17 cellular contexts compared by ENCODE assay signal in genomic region chr17:2410951-2411350, GRCh38. TPM values are rescaled to one million over a fixed set of nuclear protein-coding genes. Genes with fewer than 3 reads are reported as not detected.
DNase-seq lines count a peak whose midpoint lies in the region; ATAC-seq and TF ChIP-seq lines count a peak whose summit lies in the region.
"Had no signal": no experiment of that assay in that cellular context is flagged by ENCODE, and none has a peak within 500 bp of the region (broad histone marks: within the 10 kb centered on the region; RNA-seq: fewer than 3 reads in every experiment).

No MANE protein-coding gene starts in this region.

- no peak overlapping the region for H3K27ac ChIP-seq in mesenchymal stem cell (ENCODE audit: low read length, poor library complexity, severe bottlenecking)
- H3K27ac ChIP-seq in sigmoid colon, result no peak overlapping the region
- H3K27ac ChIP-seq: C4-2B had no signal

- TF ChIP-seq EP300 in sigmoid colon (IDR thresholded peaks at IDR 0.05), result no peak

- H3K27ac Mint-ChIP-seq in HFFc6 (no peak overlapping the region; the same call in 1 of the 2 replicates), brain (peak overlapping the region; percentile 11 to 38 (median 19))
- H3K27ac Mint-ChIP-seq: IgD-negative memory B cell had no signal

- H3K4me3 ChIP-seq in mesenchymal stem cell (ENCODE audit: insufficient read depth in 1 of 2, low read depth in 1 of 2, low read length in 2 of 2) (no peak overlapping the region), sigmoid colon (no peak overlapping the region)
- H3K4me3 ChIP-seq: HAP-1 had no signal

- TF ChIP-seq POLR2A in sigmoid colon (IDR thresholded peaks at IDR 0.05), result no peak

- H3K9me3 Mint-ChIP-seq in HFFc6 (no peaks in the 10 kb centered on the region), brain (no peaks in the 10 kb centered on the region)
- H3K9me3 Mint-ChIP-seq: IgD-negative memory B cell had no signal

- H2BK12ac ChIP-seq in mesenchymal stem cell (ENCODE audit: low read length in 2 of 2), result no peak overlapping the region

- DNase-seq in HFFc6, result no peak
- no peak for DNase-seq in mesenchymal stem cell
- peak; percentile 55 for DNase-seq in sigmoid colon
- no peak for DNase-seq in ecto neural progenitor cell (ENCODE audit: low spot score)
- DNase-seq in SHP77 treated with DMSO at 0.1 percent for 48 hours (lab: John Stamatoyannopoulos, UW), result no peak
- DNase-seq in NCI-H2227 treated with DMSO at 0.1 percent for 48 hours (lab: John Stamatoyannopoulos, UW), result no peak
- DNase-seq: EL, Kasumi-1, NCI-H187 treated with DMSO at 0.1 percent for 48 hours, NCI-H446, NCI-H69, OCI-M1 had no signal

- H3K4ac ChIP-seq in mesenchymal stem cell (ENCODE audit: low read depth in 1 of 2, low read length in 2 of 2), result peak overlapping the region in 1 of 2 experiments; percentile 79

- ATAC-seq in GM21529 (IDR thresholded peaks at IDR 0.05; ENCODE audit: unreplicated experiment), result no peak

- no peak overlapping the region for H3K9ac ChIP-seq in mesenchymal stem cell (ENCODE audit: low read length)

- H3K79me1 ChIP-seq in mesenchymal stem cell (replicated peaks; ENCODE audit: low read length, poor library complexity, severe bottlenecking), result peaks cover 19% of the 10 kb centered on the region

- no peak overlapping the region for H4K8ac ChIP-seq in mesenchymal stem cell (ENCODE audit: low read length)

- H3K23ac ChIP-seq in mesenchymal stem cell (ENCODE audit: low read length in 2 of 2), result no peak overlapping the region

- H3K9me3 ChIP-seq in mesenchymal stem cell (ENCODE audit: control insufficient read depth, low read length) (no peaks in the 10 kb centered on the region), sigmoid colon (no peaks in the 10 kb centered on the region)
- H3K9me3 ChIP-seq: HAP-1 had no signal

- H2AK5ac ChIP-seq in mesenchymal stem cell (ENCODE audit: low read length, severe bottlenecking), result peak overlapping the region; percentile 40

- no peak overlapping the region for H4K91ac ChIP-seq in mesenchymal stem cell (ENCODE audit: low read length)

- H2BK120ac ChIP-seq in mesenchymal stem cell (ENCODE audit: low read depth, low read length), result no peak overlapping the region

- H2BK5ac ChIP-seq in mesenchymal stem cell (ENCODE audit: low read depth, low read length, poor library complexity, severe bottlenecking), result no peak overlapping the region

- peaks cover 3% of the 10 kb centered on the region; the same call in 1 of the 2 replicates for H3K27me3 Mint-ChIP-seq in HFFc6 (ENCODE audit: insufficient read depth)
- H3K27me3 Mint-ChIP-seq in brain, result no peaks in the 10 kb centered on the region
- H3K27me3 Mint-ChIP-seq: IgD-negative memory B cell had no signal

- TF ChIP-seq CTCF in HFFc6 (IDR thresholded peaks at IDR 0.05) (peak; percentile 26; the same call in 1 of the 2 replicates), brain (conservative IDR thresholded peaks at IDR 0.05) (no peak), sigmoid colon (IDR thresholded peaks at IDR 0.05) (no peak)

- H3K4me1 ChIP-seq in mesenchymal stem cell (ENCODE audit: control insufficient read depth, insufficient read depth, low read depth, low read length), result peaks cover 19% of the 10 kb centered on the region
- peaks cover 0 to 27% (median 17%) of the 10 kb centered on the region in 4 donors for H3K4me1 ChIP-seq in sigmoid colon
- H3K4me1 ChIP-seq: HAP-1 had no signal

- peak overlapping the region; percentile 65 for H2BK15ac ChIP-seq in mesenchymal stem cell (ENCODE audit: low read depth, poor library complexity, severe bottlenecking)

- intact Hi-C loops in sigmoid colon (cut with DNase I), result loop anchor here (10.0 kb wide), 3 partner anchors 46 to 184 kb away; partner anchors contain the start of genes PAFAH1B1, SGSM2 and TSR1

- H3K4me1 Mint-ChIP-seq in HFFc6 (ENCODE audit: low read depth) (peaks cover 20% of the 10 kb centered on the region), brain (peaks cover 23% of the 10 kb centered on the region)

- no peak overlapping the region for H3K14ac ChIP-seq in mesenchymal stem cell (ENCODE audit: low read length in 2 of 2)

- H3K36me3 ChIP-seq in mesenchymal stem cell (ENCODE audit: control insufficient read depth in 1 of 2, insufficient read depth in 2 of 2, low read depth in 1 of 2, low read length in 2 of 2) (peaks cover 23 to 24% of the 10 kb centered on the region in 2 experiments), sigmoid colon (peaks cover 0 to 17% (median 0%) of the 10 kb centered on the region in 4 donors)

- H3K4me3 Mint-ChIP-seq in HFFc6 (no peak overlapping the region), brain (no peak overlapping the region)
- H3K4me3 Mint-ChIP-seq: IgD-negative memory B cell had no signal

- H3K36me3 Mint-ChIP-seq in HFFc6 (ENCODE audit: low read depth) (peaks cover 7% of the 10 kb centered on the region; the same call in 1 of the 2 replicates), brain (peaks cover 9% of the 10 kb centered on the region)
- H3K36me3 Mint-ChIP-seq: IgD-negative memory B cell had no signal

- H3K27me3 ChIP-seq in mesenchymal stem cell (ENCODE audit: control insufficient read depth in 1 of 2, insufficient read depth in 1 of 2, low read length in 2 of 2) (no peaks in the 10 kb centered on the region), sigmoid colon (no peaks in the 10 kb centered on the region)

- H2AFZ ChIP-seq in mesenchymal stem cell (ENCODE audit: low read depth, low read length), result no peak overlapping the region

- H3K18ac ChIP-seq in mesenchymal stem cell (ENCODE audit: low read depth in 1 of 2, low read length in 2 of 2), result no peak overlapping the region

- WGBS in mesenchymal stem cell, result 97% methylated on average over 7 of the region's 7 CpGs
- 95% methylated on average over 7 of the region's 7 CpGs for WGBS in sigmoid colon, 2 donors

- no peak overlapping the region for H3K4me2 ChIP-seq in mesenchymal stem cell (ENCODE audit: low read length, poor library complexity, severe bottlenecking)

RNA-seq across cellular contexts. Expression of gene MNT, which starts 10.1 kb away (rescaled TPM):
- total RNA-seq in HFFc6 (2021; fragmentation: NEBNext Ultra II Directional; extraction: Animal tissue kit (Norgen Biotek cat#: 25700)), result 10 to 100 TPM; 19.4 to 25.4 (median 21.9) TPM
- 17.4 TPM for polyA plus RNA-seq in brain (ENCODE audit: insufficient read depth, low read depth, low replicate concordance)
- polyA plus RNA-seq in mesenchymal stem cell (2013, experiment 1 of 2), result 21.1 TPM
- 19.7 TPM for polyA plus RNA-seq in mesenchymal stem cell (2013, experiment 2 of 2)
- total RNA-seq in sigmoid colon, result 10 to 100 TPM in 2 of 4 donors, 1 to 10 TPM in 2; 7.1 to 19.9 (median 11.6) TPM
- 10 to 100 TPM in 1 of 3 donors, 1 to 10 TPM in 2; 2.1 to 24.1 (median 3.0) TPM for polyA plus RNA-seq in sigmoid colon
